ENCODE assay signal across 1 cellular context in the genomic region with DNA sequence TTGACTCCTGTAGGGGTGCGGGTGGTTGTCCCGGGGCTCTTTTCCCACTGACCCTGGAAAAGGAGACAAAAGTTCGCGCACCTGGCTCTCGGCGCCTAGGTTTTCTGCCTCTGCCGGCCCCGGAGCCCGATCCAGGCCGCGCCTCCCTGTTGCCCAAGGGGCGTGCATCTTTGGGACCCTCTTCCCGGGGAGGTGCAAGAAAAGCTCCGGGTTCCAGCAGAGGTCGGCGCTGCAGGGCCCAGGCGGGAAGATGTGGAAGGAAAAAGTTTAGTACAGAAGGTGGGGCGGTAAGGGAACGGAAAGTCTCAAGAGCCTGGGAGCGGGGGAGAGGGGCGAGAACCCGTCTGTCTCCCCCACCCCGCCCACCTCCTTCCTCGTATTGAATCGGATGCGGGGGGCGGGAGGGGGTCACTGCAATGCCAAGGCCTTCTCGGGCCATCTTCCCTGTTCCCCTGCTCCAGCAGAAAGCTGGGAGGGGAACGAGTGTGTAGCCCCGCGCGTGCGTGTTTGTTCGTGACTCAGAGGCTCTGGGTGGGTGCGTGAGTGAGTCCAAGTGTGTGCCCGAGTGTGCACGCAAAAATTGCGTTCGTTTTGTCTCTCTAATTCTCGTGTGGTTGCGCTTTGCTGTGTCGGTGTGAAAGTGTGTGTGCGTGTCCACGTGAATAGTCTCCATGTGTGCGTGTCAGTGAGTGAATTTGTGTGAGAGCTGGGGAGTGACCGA.
TF ChIP-seq lines count a peak whose summit lies in the region.

No MANE protein-coding gene starts in this region.

TF ChIP-seq in H1, 55 proteins besides CTCF, POLR2A, EP300 and RAD21 (continued from another document):
- TF ChIP-seq E2F6 (IDR thresholded peaks at IDR 0.05) (no peak), SUZ12 (IDR thresholded peaks at IDR 0.05; ENCODE audit: low read length) (peak; percentile 8), SIX5 (IDR thresholded peaks at IDR 0.05; ENCODE audit: low read depth, low read length) (no peak), CTBP2 (IDR thresholded peaks at IDR 0.05; ENCODE audit: borderline replicate concordance, insufficient read depth, insufficient read length, low read length) (peak; percentile 55)
